ENCODE assay signal across 8 cellular contexts in the genomic region with DNA sequence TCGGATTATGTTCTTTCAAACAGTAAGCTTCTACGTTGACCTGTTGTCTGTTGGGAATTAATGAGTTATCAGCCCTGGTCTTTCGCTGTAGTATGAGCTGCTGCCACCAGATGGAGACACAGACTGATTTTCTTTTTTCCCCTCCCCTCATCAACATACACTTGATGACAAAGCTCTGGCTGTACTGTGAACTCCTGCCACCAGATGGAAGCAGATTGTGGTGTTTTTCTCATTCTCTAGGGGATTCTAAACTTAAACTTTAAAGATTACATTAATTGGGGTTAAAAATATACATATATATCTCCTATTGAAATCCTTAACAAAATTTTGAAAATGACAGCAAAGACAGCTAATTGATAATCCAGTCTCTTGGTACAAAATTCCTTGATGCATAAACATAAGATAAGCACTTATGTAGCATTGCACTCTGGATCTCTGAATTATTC. TPM values are rescaled to one million over a fixed set of nuclear protein-coding genes. Genes with fewer than 3 reads are reported as not detected.
DNase-seq lines count a peak whose midpoint lies in the region; ATAC-seq and TF ChIP-seq lines count a peak whose summit lies in the region.

No MANE protein-coding gene starts in this region.

- H3K4me1 Mint-ChIP-seq in activated T-cell treated with anti-CD3 and anti-CD28 coated beads, Interleukin-2, amount 50 U/mL, for 24 hours (ENCODE audit: low read depth), result peaks cover 36% of the 10 kb centered on the region
- peaks cover 16% of the 10 kb centered on the region for H3K4me1 Mint-ChIP-seq in neural crest cell

- H3K36me3 ChIP-seq in GM23248 (ENCODE audit: low read depth), result peaks cover 19% of the 10 kb centered on the region; the same call in 1 of the 2 replicates
- peaks cover 10% of the 10 kb centered on the region; the same call in 1 of the 2 replicates for H3K36me3 ChIP-seq in Karpas-422 (ENCODE audit: insufficient read depth, low read length)
- H3K36me3 ChIP-seq in PC-3 (ENCODE audit: low read depth, low read length), result peaks cover 29% of the 10 kb centered on the region
- H3K36me3 ChIP-seq in testis (ENCODE audit: low read depth, missing control alignments), result no peaks in the 10 kb centered on the region

- H3K9me2 ChIP-seq in GM23248 (ENCODE audit: insufficient read depth), result no peaks in the 10 kb centered on the region
- H3K9me2 ChIP-seq in Karpas-422 (replicated peaks; ENCODE audit: insufficient read depth, low read length), result no peaks in the 10 kb centered on the region
- no peaks in the 10 kb centered on the region for H3K9me2 ChIP-seq in PC-3 (replicated peaks; ENCODE audit: low read length)

- DNase-seq in ELF-1 (ENCODE audit: low read depth, low spot score) (peak; percentile 92), GM23248 (peak; percentile 76), Karpas-422 (peak; percentile 93), PC-3 (peak; percentile 82), fibroblast of gingiva (ENCODE audit: low read depth) (peak; percentile 64), neural crest cell (ENCODE audit: low read depth, low spot score) (peak; percentile 84), testis (peak; percentile 65)
- DNase-seq in activated T-cell treated with anti-CD3 and anti-CD28 coated beads, Interleukin-2, amount 50 U/mL, for 24 hours, result peak; percentile 79

- no peak overlapping the region for H2AFZ ChIP-seq in GM23248
- H2AFZ ChIP-seq in Karpas-422 (ENCODE audit: low read length), result no peak overlapping the region
- no peak overlapping the region for H2AFZ ChIP-seq in PC-3 (ENCODE audit: low read length)

- H3K9ac ChIP-seq in GM23248 (no peak overlapping the region), Karpas-422 (ENCODE audit: low read length) (no peak overlapping the region), PC-3 (ENCODE audit: low read length) (no peak overlapping the region)

- peaks cover 10% of the 10 kb centered on the region; the same call in 1 of the 2 replicates for H3K4me1 ChIP-seq in GM23248 (ENCODE audit: insufficient read depth)
- H3K4me1 ChIP-seq in Karpas-422 (ENCODE audit: low read length), result no peaks in the 10 kb centered on the region
- peaks cover 3% of the 10 kb centered on the region; the same call in 1 of the 2 replicates for H3K4me1 ChIP-seq in PC-3 (ENCODE audit: insufficient read depth, low read length)
- H3K4me1 ChIP-seq in testis, result no peaks in the 10 kb centered on the region

- WGBS in GM23248 (ENCODE audit: low coverage in 1 of 2, low lambda C conversion rate in 2 of 2, missing lambda C conversion rate in 2 of 2), 2 experiments, result 9 to 16% methylated on average over 3 of the region's 3 CpGs
- WGBS in testis, 2 donors, result 10 to 21% methylated on average over 3 of the region's 3 CpGs

- CTCF ChIA-PET in PC-3 (lab: Charles Lee), result interaction anchor here (0.5 to 1.1 kb wide), 6 partner anchors 52 to 1053 kb away, joined by 3 to 10 read pairs (median 4); no protein-coding TSS in a partner anchor

- H3K27me3 Mint-ChIP-seq in activated T-cell treated with anti-CD3 and anti-CD28 coated beads, Interleukin-2, amount 50 U/mL, for 24 hours, result peaks cover 7% of the 10 kb centered on the region
- H3K27me3 Mint-ChIP-seq in neural crest cell (ENCODE audit: low read depth), result no peaks in the 10 kb centered on the region

- no peaks in the 10 kb centered on the region for H3K9me3 Mint-ChIP-seq in activated T-cell treated with anti-CD3 and anti-CD28 coated beads, Interleukin-2, amount 50 U/mL, for 24 hours
- H3K9me3 Mint-ChIP-seq in neural crest cell, result no peaks in the 10 kb centered on the region

- H3K4me3 ChIP-seq in GM23248 (no peak overlapping the region), Karpas-422 (ENCODE audit: low read length) (no peak overlapping the region), PC-3 (ENCODE audit: low read length) (no peak overlapping the region), testis (no peak overlapping the region)

- H3K27me3 ChIP-seq in GM23248 (replicated peaks; ENCODE audit: insufficient read depth), result no peaks in the 10 kb centered on the region
- no peaks in the 10 kb centered on the region for H3K27me3 ChIP-seq in Karpas-422 (ENCODE audit: low read length)
- H3K27me3 ChIP-seq in PC-3 (ENCODE audit: low read length), result no peaks in the 10 kb centered on the region
- no peaks in the 10 kb centered on the region for H3K27me3 ChIP-seq in testis

- no peak overlapping the region for H3K4me3 Mint-ChIP-seq in activated T-cell treated with anti-CD3 and anti-CD28 coated beads, Interleukin-2, amount 50 U/mL, for 24 hours
- H3K4me3 Mint-ChIP-seq in neural crest cell, result peak overlapping the region; percentile 12

- H3F3A ChIP-seq in GM23248 (ENCODE audit: insufficient read depth) (peaks cover 21% of the 10 kb centered on the region), PC-3 (ENCODE audit: low read length, unreplicated experiment) (no peaks in the 10 kb centered on the region)

- H3K27ac ChIP-seq in GM23248, result no peak overlapping the region
- H3K27ac ChIP-seq in Karpas-422 (ENCODE audit: low read length), result no peak overlapping the region
- no peak overlapping the region for H3K27ac ChIP-seq in PC-3 (ENCODE audit: low read length)
- H3K27ac ChIP-seq in testis, result no peak overlapping the region

- in situ Hi-C loops in GM23248 (cut with MboI), result no loop called here

- H3K9me3 ChIP-seq in GM23248 (ENCODE audit: low read depth), result no peaks in the 10 kb centered on the region
- no peaks in the 10 kb centered on the region for H3K9me3 ChIP-seq in Karpas-422 (ENCODE audit: low read length)
- no peaks in the 10 kb centered on the region for H3K9me3 ChIP-seq in PC-3 (ENCODE audit: low read length)
- H3K9me3 ChIP-seq in testis, result no peaks in the 10 kb centered on the region

- POLR2A ChIA-PET in PC-3 (lab: Charles Lee; ENCODE audit: unreplicated experiment), result no interaction called here

- H4K20me1 ChIP-seq in GM23248 (ENCODE audit: insufficient read depth) (no peaks in the 10 kb centered on the region), Karpas-422 (ENCODE audit: insufficient read depth, low read depth, low read length) (no peaks in the 10 kb centered on the region), PC-3 (ENCODE audit: low read length) (no peaks in the 10 kb centered on the region)

- intact Hi-C loops in PC-3 (cut with micrococcal nuclease), result loop anchor here (1.0 to 10.0 kb wide), 7 partner anchors 99 to 1647 kb away; no protein-coding TSS in a partner anchor
- intact Hi-C loops in testis (cut with DNase I; ENCODE audit: low total_unique reads), result no loop called here

- TF ChIP-seq CTCF in PC-3 (conservative IDR thresholded peaks at IDR 0.05; ENCODE audit: low read depth, low read length) (peak; percentile 95), neural crest cell (conservative IDR thresholded peaks at IDR 0.05) (peak; percentile 100), testis (IDR thresholded peaks at IDR 0.05) (peak; percentile 70 to 85 (median 82))

- no peaks in the 10 kb centered on the region for H3K79me2 ChIP-seq in GM23248 (ENCODE audit: insufficient read depth)
- H3K79me2 ChIP-seq in Karpas-422 (ENCODE audit: low read length), result peaks cover 3% of the 10 kb centered on the region; the same call in 1 of the 2 replicates
- no peaks in the 10 kb centered on the region for H3K79me2 ChIP-seq in PC-3 (ENCODE audit: low read length)

- BruUV-seq in PC-3 (replicated peaks; lab: Mats Ljungman, UMichigan), result no TSS peak

- peak; percentile 89 for ATAC-seq in PC-3

- peaks cover 66% of the 10 kb centered on the region for H3K36me3 Mint-ChIP-seq in activated T-cell treated with anti-CD3 and anti-CD28 coated beads, Interleukin-2, amount 50 U/mL, for 24 hours (ENCODE audit: low read depth)
- H3K36me3 Mint-ChIP-seq in neural crest cell (ENCODE audit: low read depth), result peaks cover 23% of the 10 kb centered on the region

- H3K27ac Mint-ChIP-seq in activated T-cell treated with anti-CD3 and anti-CD28 coated beads, Interleukin-2, amount 50 U/mL, for 24 hours, result peak overlapping the region; percentile 4
- no peak overlapping the region for H3K27ac Mint-ChIP-seq in neural crest cell (ENCODE audit: unreplicated experiment)

- no peak for TF ChIP-seq POLR2A in testis (IDR thresholded peaks at IDR 0.05)

- H3K4me2 ChIP-seq in GM23248 (ENCODE audit: unreplicated experiment) (no peak overlapping the region), Karpas-422 (ENCODE audit: low read depth, low read length, poor library complexity, severe bottlenecking) (no peak overlapping the region), PC-3 (ENCODE audit: low read length) (no peak overlapping the region)

RNA-seq across cellular contexts. Expression of a gene that starts 44.8 kb away (rescaled TPM):
- total RNA-seq in GM23248 (2014; rRNA removed; shearing (Covaris generic)), result 159 and 162 TPM in 2 replicates
- polyA plus RNA-seq in GM23248 (2016; fragmentation: Nextera tagmentation; extraction: Ambion mirVana), result 156 and 166 TPM in 2 replicates
- total RNA-seq in Karpas-422 (2014; rRNA removed; shearing (Covaris generic); ENCODE audit: low replicate concordance), result 116 and 131 TPM in 2 replicates
- total RNA-seq in PC-3 (2014; rRNA removed), result 158 and 164 TPM in 2 replicates
- total RNA-seq in neural crest cell, result 346 and 354 TPM in 2 replicates
- 10 to 100 TPM; 35.7 to 38.8 TPM for total RNA-seq in testis
- polyA plus RNA-seq in testis (ENCODE audit: insufficient read depth, low read depth, low replicate concordance), result 49.8 TPM

RNA-seq across cellular contexts. Expression of a gene that starts 46.8 kb away (rescaled TPM):
- 0.63 and 0.65 TPM in 2 replicates for total RNA-seq in GM23248 (2014; rRNA removed; shearing (Covaris generic))
- polyA plus RNA-seq in GM23248 (2016; fragmentation: Nextera tagmentation; extraction: Ambion mirVana), result 0.49 and 0.64 TPM in 2 replicates
- 1.3 TPM in 1 of 2 replicates, not detected in the other for total RNA-seq in Karpas-422 (2014; rRNA removed; shearing (Covaris generic); ENCODE audit: low replicate concordance)
- 0.62 and 1.0 TPM in 2 replicates for total RNA-seq in PC-3 (2014; rRNA removed)
- 0.47 and 0.57 TPM in 2 replicates for total RNA-seq in neural crest cell
- total RNA-seq in testis, result under 1 TPM; 0.31 to 0.37 TPM
- 0.24 TPM for polyA plus RNA-seq in testis (ENCODE audit: insufficient read depth, low read depth, low replicate concordance)
